1 cellular context compared by ENCODE assay signal in the genomic region with DNA sequence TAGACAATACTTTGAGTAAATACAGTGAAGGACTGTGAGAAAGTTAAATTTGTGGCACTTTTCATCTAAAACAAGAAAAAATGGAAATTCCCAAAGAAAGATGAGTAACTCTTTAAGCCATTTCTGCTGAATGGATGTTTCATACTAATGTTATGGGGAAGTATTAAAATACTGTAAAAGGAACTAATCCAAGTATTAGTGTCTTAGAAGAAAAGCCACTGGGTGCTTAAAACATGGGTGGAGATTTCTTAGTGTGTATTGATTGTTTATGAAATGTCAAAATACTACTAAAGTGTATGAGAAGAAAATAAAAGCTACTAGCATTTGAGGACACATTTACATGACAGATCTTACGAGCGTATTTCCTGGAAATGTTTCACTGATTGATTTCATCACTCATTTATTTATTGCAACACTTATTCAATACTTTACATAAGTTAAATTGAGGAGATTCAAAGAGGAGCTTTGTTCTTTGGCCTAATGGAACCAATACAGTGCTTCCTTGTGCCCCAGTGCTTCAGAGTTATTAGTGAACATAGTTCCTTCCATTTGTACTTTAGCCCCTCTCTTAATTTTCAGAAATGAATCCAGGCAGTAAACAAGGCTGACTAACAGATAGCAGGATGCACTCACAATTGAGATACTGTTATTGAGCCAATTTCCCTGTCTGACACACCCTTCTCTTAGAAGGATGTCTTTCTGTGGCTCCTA.
TF ChIP-seq lines count a peak whose summit lies in the region.

No MANE protein-coding gene starts in this region.

TF ChIP-seq in HepG2, 621 proteins besides CTCF, POLR2A, EP300 and RAD21 (continued from another document and continues in another):
- TF ChIP-seq, protein P1, sequence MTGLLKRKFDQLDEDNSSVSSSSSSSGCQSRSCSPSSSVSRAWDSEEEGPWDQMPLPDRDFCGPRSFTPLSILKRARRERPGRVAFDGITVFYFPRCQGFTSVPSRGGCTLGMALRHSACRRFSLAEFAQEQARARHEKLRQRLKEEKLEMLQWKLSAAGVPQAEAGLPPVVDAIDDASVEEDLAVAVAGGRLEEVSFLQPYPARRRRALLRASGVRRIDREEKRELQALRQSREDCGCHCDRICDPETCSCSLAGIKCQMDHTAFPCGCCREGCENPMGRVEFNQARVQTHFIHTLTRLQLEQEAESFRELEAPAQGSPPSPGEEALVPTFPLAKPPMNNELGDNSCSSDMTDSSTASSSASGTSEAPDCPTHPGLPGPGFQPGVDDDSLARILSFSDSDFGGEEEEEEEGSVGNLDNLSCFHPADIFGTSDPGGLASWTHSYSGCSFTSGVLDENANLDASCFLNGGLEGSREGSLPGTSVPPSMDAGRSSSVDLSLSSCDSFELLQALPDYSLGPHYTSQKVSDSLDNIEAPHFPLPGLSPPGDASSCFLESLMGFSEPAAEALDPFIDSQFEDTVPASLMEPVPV (CRISPR knock-in tag; IDR thresholded peaks at IDR 0.05): no peak
- TF ChIP-seq ZNF567 (CRISPR knock-in tag; IDR thresholded peaks at IDR 0.05; ENCODE audit: borderline replicate concordance) (no peak), ZNF691 (CRISPR knock-in tag; IDR thresholded peaks at IDR 0.05; ENCODE audit: borderline replicate concordance, low read depth) (no peak), GFI1 (CRISPR knock-in tag; IDR thresholded peaks at IDR 0.05; ENCODE audit: borderline replicate concordance) (0 out of 2 replicates have a peak, but pooled peaks have one; percentile 41), ERF (CRISPR knock-in tag; IDR thresholded peaks at IDR 0.05) (no peak), NR2F1 (CRISPR knock-in tag; IDR thresholded peaks at IDR 0.05) (0 out of 4 replicates have a peak, but pooled peaks of 1 of the 2 experiments have one; percentile 29), HINFP (CRISPR knock-in tag; IDR thresholded peaks at IDR 0.05; ENCODE audit: low read depth) (no peak), ZNF235 (CRISPR knock-in tag; IDR thresholded peaks at IDR 0.05; ENCODE audit: borderline replicate concordance) (no peak), ZNF264 (CRISPR knock-in tag; IDR thresholded peaks at IDR 0.05) (no peak), ELF1 (CRISPR knock-in tag; IDR thresholded peaks at IDR 0.05) (no peak), REPIN1 (CRISPR knock-in tag; IDR thresholded peaks at IDR 0.05; ENCODE audit: borderline replicate concordance, low read depth) (no peak), MIER3 (CRISPR knock-in tag; IDR thresholded peaks at IDR 0.05; ENCODE audit: borderline replicate concordance) (peak; percentile 87; the same call in 1 of the 2 replicates), POLR2AphosphoS2 (IDR thresholded peaks at IDR 0.05; ENCODE audit: low read depth, low read length) (no peak), ZBTB7B (CRISPR knock-in tag; IDR thresholded peaks at IDR 0.05) (no peak), REL (CRISPR knock-in tag; conservative IDR thresholded peaks at IDR 0.05) (no peak), IRF2 (CRISPR knock-in tag; IDR thresholded peaks at IDR 0.05) (peak; percentile 57; the same call in 1 of the 2 replicates), MYPOP (CRISPR knock-in tag; IDR thresholded peaks at IDR 0.05) (no peak), HNRNPUL1 (IDR thresholded peaks at IDR 0.05; ENCODE audit: low read depth, low read length) (0 out of 2 replicates have a peak, but pooled peaks have one; percentile 18), PAWR (CRISPR knock-in tag; IDR thresholded peaks at IDR 0.05; ENCODE audit: borderline replicate concordance) (no peak), HNF1B (CRISPR knock-in tag; IDR thresholded peaks at IDR 0.05) (no peak), CHCHD3 (CRISPR knock-in tag; IDR thresholded peaks at IDR 0.05) (no peak), POGZ (CRISPR knock-in tag; IDR thresholded peaks at IDR 0.05) (0 out of 2 replicates have a peak, but pooled peaks have one; percentile 41), ZNF768 (CRISPR knock-in tag; IDR thresholded peaks at IDR 0.05) (no peak), SMC3 (IDR thresholded peaks at IDR 0.05; ENCODE audit: low read length) (no peak; the same call in 1 of the 2 replicates), SMARCE1 (IDR thresholded peaks at IDR 0.05; ENCODE audit: borderline replicate concordance) (no peak), CEBPG (CRISPR knock-in tag; IDR thresholded peaks at IDR 0.05) (peak; percentile 92), CREM (IDR thresholded peaks at IDR 0.05) (peak; percentile 78), CREM (CRISPR knock-in tag; IDR thresholded peaks at IDR 0.05) (no peak), ZNF317 (CRISPR knock-in tag; IDR thresholded peaks at IDR 0.05) (no peak), ZNF407 (CRISPR knock-in tag; IDR thresholded peaks at IDR 0.05; ENCODE audit: not compliant biosample characterization) (no peak), SMAD9 (CRISPR knock-in tag; IDR thresholded peaks at IDR 0.05) (no peak), KDM5A (IDR thresholded peaks at IDR 0.05; ENCODE audit: borderline replicate concordance, low read length) (0 out of 2 replicates have a peak, but pooled peaks have one; percentile 24), KDM6A (CRISPR knock-in tag; IDR thresholded peaks at IDR 0.05; ENCODE audit: low read depth) (peak; percentile 59; the same call in 1 of the 2 replicates), RARA (CRISPR knock-in tag; IDR thresholded peaks at IDR 0.05) (peak; percentile 36; the same call in 1 of the 2 replicates), KLF15 (CRISPR knock-in tag; IDR thresholded peaks at IDR 0.05; ENCODE audit: borderline replicate concordance) (no peak)
- TF ChIP-seq, protein P2, sequence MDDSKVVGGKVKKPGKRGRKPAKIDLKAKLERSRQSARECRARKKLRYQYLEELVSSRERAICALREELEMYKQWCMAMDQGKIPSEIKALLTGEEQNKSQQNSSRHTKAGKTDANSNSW (CRISPR knock-in tag; IDR thresholded peaks at IDR 0.05; ENCODE audit: borderline replicate concordance): no peak
- TF ChIP-seq, protein P3, sequence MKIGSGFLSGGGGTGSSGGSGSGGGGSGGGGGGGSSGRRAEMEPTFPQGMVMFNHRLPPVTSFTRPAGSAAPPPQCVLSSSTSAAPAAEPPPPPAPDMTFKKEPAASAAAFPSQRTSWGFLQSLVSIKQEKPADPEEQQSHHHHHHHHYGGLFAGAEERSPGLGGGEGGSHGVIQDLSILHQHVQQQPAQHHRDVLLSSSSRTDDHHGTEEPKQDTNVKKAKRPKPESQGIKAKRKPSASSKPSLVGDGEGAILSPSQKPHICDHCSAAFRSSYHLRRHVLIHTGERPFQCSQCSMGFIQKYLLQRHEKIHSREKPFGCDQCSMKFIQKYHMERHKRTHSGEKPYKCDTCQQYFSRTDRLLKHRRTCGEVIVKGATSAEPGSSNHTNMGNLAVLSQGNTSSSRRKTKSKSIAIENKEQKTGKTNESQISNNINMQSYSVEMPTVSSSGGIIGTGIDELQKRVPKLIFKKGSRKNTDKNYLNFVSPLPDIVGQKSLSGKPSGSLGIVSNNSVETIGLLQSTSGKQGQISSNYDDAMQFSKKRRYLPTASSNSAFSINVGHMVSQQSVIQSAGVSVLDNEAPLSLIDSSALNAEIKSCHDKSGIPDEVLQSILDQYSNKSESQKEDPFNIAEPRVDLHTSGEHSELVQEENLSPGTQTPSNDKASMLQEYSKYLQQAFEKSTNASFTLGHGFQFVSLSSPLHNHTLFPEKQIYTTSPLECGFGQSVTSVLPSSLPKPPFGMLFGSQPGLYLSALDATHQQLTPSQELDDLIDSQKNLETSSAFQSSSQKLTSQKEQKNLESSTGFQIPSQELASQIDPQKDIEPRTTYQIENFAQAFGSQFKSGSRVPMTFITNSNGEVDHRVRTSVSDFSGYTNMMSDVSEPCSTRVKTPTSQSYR (CRISPR knock-in tag; IDR thresholded peaks at IDR 0.05; ENCODE audit: borderline replicate concordance): no peak
- TF ChIP-seq, protein P4, sequence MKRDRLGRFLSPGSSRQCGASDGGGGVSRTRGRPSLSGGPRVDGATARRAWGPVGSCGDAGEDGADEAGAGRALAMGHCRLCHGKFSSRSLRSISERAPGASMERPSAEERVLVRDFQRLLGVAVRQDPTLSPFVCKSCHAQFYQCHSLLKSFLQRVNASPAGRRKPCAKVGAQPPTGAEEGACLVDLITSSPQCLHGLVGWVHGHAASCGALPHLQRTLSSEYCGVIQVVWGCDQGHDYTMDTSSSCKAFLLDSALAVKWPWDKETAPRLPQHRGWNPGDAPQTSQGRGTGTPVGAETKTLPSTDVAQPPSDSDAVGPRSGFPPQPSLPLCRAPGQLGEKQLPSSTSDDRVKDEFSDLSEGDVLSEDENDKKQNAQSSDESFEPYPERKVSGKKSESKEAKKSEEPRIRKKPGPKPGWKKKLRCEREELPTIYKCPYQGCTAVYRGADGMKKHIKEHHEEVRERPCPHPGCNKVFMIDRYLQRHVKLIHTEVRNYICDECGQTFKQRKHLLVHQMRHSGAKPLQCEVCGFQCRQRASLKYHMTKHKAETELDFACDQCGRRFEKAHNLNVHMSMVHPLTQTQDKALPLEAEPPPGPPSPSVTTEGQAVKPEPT (CRISPR knock-in tag; IDR thresholded peaks at IDR 0.05; ENCODE audit: low read depth): no peak
